In the genomic region with DNA sequence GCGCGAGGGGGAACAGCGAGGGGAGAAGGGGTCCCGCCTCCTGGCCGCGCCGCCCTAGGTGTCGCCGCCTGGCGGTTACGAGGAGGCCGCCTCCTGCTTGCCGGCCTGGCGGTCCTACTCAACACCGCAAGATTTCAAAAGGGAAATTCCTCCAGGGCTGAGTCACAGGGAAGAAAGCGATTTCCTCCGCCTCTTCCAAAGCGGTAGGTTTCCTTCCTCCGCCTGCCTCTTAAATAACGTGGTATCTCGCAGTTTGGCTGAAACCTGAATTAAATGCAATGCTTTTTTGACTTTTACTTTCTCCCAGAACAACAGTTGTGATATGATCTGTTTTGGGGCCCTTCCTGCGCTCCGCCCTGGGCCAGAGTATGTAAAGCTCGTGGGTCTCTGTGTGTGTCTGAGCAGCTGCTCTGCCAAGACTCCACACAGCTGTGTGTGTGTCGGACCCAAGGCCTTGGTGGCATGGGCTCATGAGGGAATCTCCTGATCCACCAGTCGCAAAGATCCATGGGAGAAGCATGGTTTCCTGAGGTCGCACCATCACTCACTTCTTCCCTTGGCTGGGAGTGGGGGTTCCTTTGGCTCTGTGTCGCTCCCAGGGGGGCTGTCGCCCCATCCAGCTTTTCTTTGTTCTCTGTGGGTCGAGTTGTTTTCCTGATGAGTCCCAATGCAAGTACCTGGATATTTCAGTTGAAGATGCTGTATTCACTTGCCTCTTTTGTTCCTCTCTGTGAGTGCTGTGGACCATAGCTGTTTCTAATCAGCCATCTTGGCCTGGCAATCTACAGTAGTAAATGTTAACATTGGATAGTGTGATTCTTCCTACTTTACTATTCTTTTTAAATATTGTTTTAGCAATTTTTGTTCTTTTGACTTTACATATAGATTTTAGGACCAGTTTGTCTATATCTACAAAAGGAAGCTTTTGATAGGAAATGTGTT, we compare ENCODE assay signal across 8 cellular contexts. TPM values are rescaled to one million over a fixed set of nuclear protein-coding genes. Genes with fewer than 3 reads are reported as not detected.
DNase-seq lines count a peak whose midpoint lies in the region; ATAC-seq and TF ChIP-seq lines count a peak whose summit lies in the region.

No MANE protein-coding gene starts in this region.

- H3K4me2 ChIP-seq in Loucy (ENCODE audit: low read depth, low read length, poor library complexity, severe bottlenecking) = no peak overlapping the region

- no peaks in the 10 kb centered on the region for H3K9me3 ChIP-seq in Loucy (ENCODE audit: insufficient read depth, low read depth, low read length)
- H3K9me3 ChIP-seq in lower lobe of right lung = no peaks in the 10 kb centered on the region

- H3K4me3 ChIP-seq in Loucy (ENCODE audit: low read length, poor library complexity, severe bottlenecking) (no peak overlapping the region), lower lobe of right lung (peak overlapping the region; percentile 45)

- H3K27me3 ChIP-seq in Loucy (ENCODE audit: insufficient read depth, low read length, poor library complexity, severe bottlenecking) (no peaks in the 10 kb centered on the region), lower lobe of right lung (ENCODE audit: low read depth) (no peaks in the 10 kb centered on the region)

- H3K4me1 ChIP-seq in Loucy (ENCODE audit: insufficient read depth, low read length, poor library complexity, severe bottlenecking) = peaks cover 5% of the 10 kb centered on the region
- H3K4me1 ChIP-seq in lower lobe of right lung = peaks cover 5% of the 10 kb centered on the region

- DNase-seq in activated CD8-positive, alpha-beta T cell treated with anti-CD3 and anti-CD28 coated beads for 36 hours = peak; percentile 75
- peak; percentile 40 for DNase-seq in effector CD8-positive, alpha-beta T cell (lab: John Stamatoyannopoulos, UW)
- peak; percentile 68 for DNase-seq in lower lobe of right lung
- peak; percentile 38 to 63 (median 48) for DNase-seq in stimulated activated CD4-positive, alpha-beta T cell treated with anti-CD3 and anti-CD28 coated beads, TNF-alpha, amount 100 ng/mL, for 24 hours (ENCODE audit: low read depth in 3 of 3)

- no peaks in the 10 kb centered on the region for H3K79me2 ChIP-seq in Loucy (ENCODE audit: insufficient read depth, low read length)

- H3K4me3 Mint-ChIP-seq in activated CD8-positive, alpha-beta T cell treated with anti-CD3 and anti-CD28 coated beads for 36 hours = peak overlapping the region; percentile 9

- POLR2A ChIA-PET in activated CD8-positive, alpha-beta T cell treated with anti-CD3 and anti-CD28 coated beads for 36 hours (lab: Charles Lee) = interaction anchor here (0.6 kb wide), 1 partner anchor 33 kb away, joined by 5 read pairs; no protein-coding TSS in a partner anchor

- no peaks in the 10 kb centered on the region for H3F3A ChIP-seq in Loucy (ENCODE audit: low read depth)

- no peaks in the 10 kb centered on the region for H4K20me1 ChIP-seq in Loucy (ENCODE audit: insufficient read depth, low read length, poor library complexity, severe bottlenecking)

- TF ChIP-seq CTCF in Loucy (conservative IDR thresholded peaks at IDR 0.05; ENCODE audit: low read length) (no peak), lower lobe of right lung (IDR thresholded peaks at IDR 0.05) (peak; percentile 74)
- peak; percentile 70 for TF ChIP-seq CTCF in activated CD8-positive, alpha-beta T cell treated with anti-CD3 and anti-CD28 coated beads for 36 hours (IDR thresholded peaks at IDR 0.05)

- H2AFZ ChIP-seq in Loucy (ENCODE audit: low read length) = 0 out of 2 replicates have a peak overlapping the region, but pooled peaks have one; percentile 54

- H3K4me1 Mint-ChIP-seq in activated CD8-positive, alpha-beta T cell treated with anti-CD3 and anti-CD28 coated beads for 36 hours (ENCODE audit: low read depth) = peaks cover 23% of the 10 kb centered on the region

- intact Hi-C loops in activated CD8-positive, alpha-beta T cell treated with anti-CD3 and anti-CD28 coated beads for 36 hours (cut with micrococcal nuclease) = no loop called here
- intact Hi-C loops in lower lobe of right lung (cut with DNase I) = no loop called here

- ATAC-seq in GM18907 (IDR thresholded peaks at IDR 0.05; ENCODE audit: unreplicated experiment) = peak; percentile 66
- peak; percentile 85 for ATAC-seq in activated CD8-positive, alpha-beta T cell treated with anti-CD3 and anti-CD28 coated beads for 36 hours
- peak; percentile 97 to 100 for ATAC-seq in lower lobe of right lung
- no peak for ATAC-seq in HG03095 (IDR thresholded peaks at IDR 0.05; ENCODE audit: unreplicated experiment)
- no peak for ATAC-seq in HG03342 (IDR thresholded peaks at IDR 0.05; ENCODE audit: unreplicated experiment)

- H3K27ac Mint-ChIP-seq in activated CD8-positive, alpha-beta T cell treated with anti-CD3 and anti-CD28 coated beads for 36 hours = peak overlapping the region; percentile 60

- H3K36me3 ChIP-seq in Loucy (ENCODE audit: insufficient read depth, low read length) (no peaks in the 10 kb centered on the region), lower lobe of right lung (no peaks in the 10 kb centered on the region)

- no peak overlapping the region for H3K9ac ChIP-seq in Loucy (ENCODE audit: low read depth, low read length, poor library complexity, severe bottlenecking)

- CTCF ChIA-PET in activated CD8-positive, alpha-beta T cell treated with anti-CD3 and anti-CD28 coated beads for 36 hours (lab: Charles Lee) = interaction anchor here (0.8 to 4.4 kb wide), 10 partner anchors 9 to 167 kb away, joined by 3 to 25 read pairs (median 3); no protein-coding TSS in a partner anchor

- H3K9me3 Mint-ChIP-seq in activated CD8-positive, alpha-beta T cell treated with anti-CD3 and anti-CD28 coated beads for 36 hours = no peaks in the 10 kb centered on the region

- no peaks in the 10 kb centered on the region for H3K9me2 ChIP-seq in Loucy (replicated peaks; ENCODE audit: low read depth, low read length)

- H3K36me3 Mint-ChIP-seq in activated CD8-positive, alpha-beta T cell treated with anti-CD3 and anti-CD28 coated beads for 36 hours (ENCODE audit: low read depth) = no peaks in the 10 kb centered on the region

- peaks cover 3% of the 10 kb centered on the region for H3K27me3 Mint-ChIP-seq in activated CD8-positive, alpha-beta T cell treated with anti-CD3 and anti-CD28 coated beads for 36 hours

- H3K27ac ChIP-seq in lower lobe of right lung = peak overlapping the region; percentile 84

RNA-seq across cellular contexts. Expression of a gene that starts 31.6 kb away (rescaled TPM):
- 1 to 10 TPM; 1.2 to 1.3 TPM for total RNA-seq in activated CD8-positive, alpha-beta T cell treated with anti-CD3 and anti-CD28 coated beads for 36 hours
- 63.6 TPM for total RNA-seq in lower lobe of right lung

Comparison
In these comparisons a context has a peak if more than half of its experiments do, and no peak if none do; other contexts are left out.
1. ATAC-seq: peak in GM18907 (single experiment), activated CD8-positive, alpha-beta T cell treated with anti-CD3 and anti-CD28 coated beads for 36 hours (single experiment) and lower lobe of right lung (2 of 2); none in HG03095 (single experiment) and HG03342 (single experiment).
2. RNA of a gene that starts 31.6 kb away (total RNA-seq): 63.6 TPM in lower lobe of right lung (single experiment); 1.2 to 1.3 TPM in activated CD8-positive, alpha-beta T cell treated with anti-CD3 and anti-CD28 coated beads for 36 hours; every median in the first group is over 10 times any median in the second.
3. Peak in every context shown above with its lines, with median percentiles within 50 percentile points of each other: DNase-seq.